ENCODE assay signal across 8 cellular contexts in genomic region chr12:1936406-1937320, GRCh38. TPM values are rescaled to one million over a fixed set of nuclear protein-coding genes. Genes with fewer than 3 reads are reported as not detected.
DNase-seq lines count a peak whose midpoint lies in the region; ATAC-seq and TF ChIP-seq lines count a peak whose summit lies in the region.

No MANE protein-coding gene starts in this region.

- 73 to 87% (median 85%) methylated on average over 21 to 25 of the region's 25 CpGs for WGBS in spleen, 5 donors

- H3K4me1 ChIP-seq in right atrium auricular region (peaks cover 0 to 35% of the 10 kb centered on the region in 2 donors), spleen (peaks cover 13 to 34% (median 22%) of the 10 kb centered on the region in 6 donors)

- H3K9me3 ChIP-seq in right atrium auricular region, result no peaks in the 10 kb centered on the region
- no peaks in the 10 kb centered on the region for H3K9me3 ChIP-seq in spleen

- H3K4me1 Mint-ChIP-seq in activated T-cell treated with anti-CD3 and anti-CD28 coated beads, Interleukin-2, amount 50 U/mL, for 4 hours (ENCODE audit: low read depth), result peaks cover 4% of the 10 kb centered on the region

- H3K27me3 Mint-ChIP-seq in activated T-cell treated with anti-CD3 and anti-CD28 coated beads, Interleukin-2, amount 50 U/mL, for 4 hours (ENCODE audit: low read depth), result no peaks in the 10 kb centered on the region

- H3K4me3 ChIP-seq in right atrium auricular region (no peak overlapping the region), spleen (no peak overlapping the region)

- DNase-seq in LHCN-M2 (ENCODE audit: low read depth), result peak; percentile 91
- DNase-seq in amniotic epithelial cell (ENCODE audit: low read depth), result peak; percentile 92
- DNase-seq in right atrium auricular region (ENCODE audit: low spot score), result peak; percentile 54
- DNase-seq in spleen, result peak; percentile 66
- no peak for DNase-seq in NCI-H1048 (lab: John Stamatoyannopoulos, UW)
- no peak for DNase-seq in D341Med (ENCODE audit: low spot score)
- no peak for DNase-seq in activated T-cell treated with anti-CD3 and anti-CD28 coated beads, Interleukin-2, amount 50 U/mL, for 4 hours

- TF ChIP-seq CTCF in right atrium auricular region (IDR thresholded peaks at IDR 0.05) (no peak), spleen (IDR thresholded peaks at IDR 0.05 in 8 of 11, conservative IDR thresholded peaks at IDR 0.05 in 3 of 11) (no peak)

- peaks cover 6% of the 10 kb centered on the region for H3K36me3 Mint-ChIP-seq in activated T-cell treated with anti-CD3 and anti-CD28 coated beads, Interleukin-2, amount 50 U/mL, for 4 hours (ENCODE audit: insufficient read depth)

- H3K36me3 ChIP-seq in right atrium auricular region, result no peaks in the 10 kb centered on the region
- peaks cover 0 to 46% (median 18%) of the 10 kb centered on the region in 6 donors for H3K36me3 ChIP-seq in spleen

- H3K4me3 Mint-ChIP-seq in activated T-cell treated with anti-CD3 and anti-CD28 coated beads, Interleukin-2, amount 50 U/mL, for 4 hours, result no peak overlapping the region

- H3K27me3 ChIP-seq in right atrium auricular region (no peaks in the 10 kb centered on the region), spleen (replicated peaks in 1 of 7) (no peaks in the 10 kb centered on the region)

- no peak for ATAC-seq in GM21526 (IDR thresholded peaks at IDR 0.05; ENCODE audit: low FRiP score, unreplicated experiment)
- ATAC-seq in activated T-cell treated with anti-CD3 and anti-CD28 coated beads, Interleukin-2, amount 50 U/mL, for 4 hours, result no peak

- peak overlapping the region; percentile 16 to 53 for H3K27ac ChIP-seq in right atrium auricular region
- H3K27ac ChIP-seq in spleen, result no peak overlapping the region

- intact Hi-C loops in spleen (cut with DNase I; ENCODE audit: low total_unique reads), result loop anchor here (5.0 kb wide), 1 partner anchor 284 kb away; no protein-coding TSS in a partner anchor

- no peak for TF ChIP-seq POLR2A in spleen (IDR thresholded peaks at IDR 0.05)

- no peaks in the 10 kb centered on the region for H3K9me3 Mint-ChIP-seq in activated T-cell treated with anti-CD3 and anti-CD28 coated beads, Interleukin-2, amount 50 U/mL, for 4 hours

RNA-seq across cellular contexts. Expression of gene CACNA2D4, which starts 18.2 kb away (rescaled TPM):
- total RNA-seq in LHCN-M2 (2014; rRNA removed), result not detected in 2 replicates
- polyA plus RNA-seq in LHCN-M2 (2012), result not detected
- total RNA-seq in right atrium auricular region, result 1 to 10 TPM; 1.6 to 4.1 TPM
- total RNA-seq in spleen, result 10 to 100 TPM in 3 of 7 donors, 1 to 10 TPM in 4; 3.3 to 11.8 (median 10.0) TPM
- polyA plus RNA-seq in spleen, result 1 to 10 TPM; 3.4 to 5.0 (median 4.9) TPM
- total RNA-seq in activated T-cell treated with anti-CD3 and anti-CD28 coated beads, Interleukin-2, amount 50 U/mL, for 4 hours, result 1 to 10 TPM; 3.4 to 7.1 (median 3.5) TPM

Comparison
In these comparisons a context has a peak if more than half of its experiments do, and no peak if none do; other contexts are left out.
1. DNase-seq: peak in LHCN-M2 (single experiment), amniotic epithelial cell (single experiment), right atrium auricular region (single experiment) and spleen (single experiment); none in NCI-H1048 (single experiment), D341Med (single experiment) and activated T-cell treated with anti-CD3 and anti-CD28 coated beads, Interleukin-2, amount 50 U/mL, for 4 hours (single experiment).
2. H3K27ac ChIP-seq: peak in right atrium auricular region (2 of 2); none in spleen (0 of 8).